1 cellular context compared by ENCODE assay signal in genomic region chr3:9749663-9750555, GRCh38.
TF ChIP-seq lines count a peak whose summit lies in the region.

OGG1 (plus strand) TSS chr3:9749952; CDS start chr3:9750287, 335 bp downstream.

TF ChIP-seq in HepG2, 621 proteins besides CTCF, POLR2A, EP300 and RAD21 (continued from another document and continues in another):
- TF ChIP-seq JUN (CRISPR knock-in tag; IDR thresholded peaks at IDR 0.05) (no peak), ARID5B (CRISPR knock-in tag; IDR thresholded peaks at IDR 0.05) (no peak), RELA (CRISPR knock-in tag; IDR thresholded peaks at IDR 0.05) (no peak), ZBTB34 (CRISPR knock-in tag; IDR thresholded peaks at IDR 0.05) (peak; percentile 60; the same call in 1 of the 2 replicates), PRDM4 (CRISPR knock-in tag; IDR thresholded peaks at IDR 0.05; ENCODE audit: borderline replicate concordance) (no peak), TARDBP (CRISPR knock-in tag; IDR thresholded peaks at IDR 0.05) (peak; percentile 67; the same call in 1 of the 2 replicates), ZNF556 (CRISPR knock-in tag; IDR thresholded peaks at IDR 0.05; ENCODE audit: borderline replicate concordance) (peak; percentile 43; the same call in 1 of the 2 replicates), ISL2 (CRISPR knock-in tag; IDR thresholded peaks at IDR 0.05) (peak; percentile 60; the same call in 1 of the 2 replicates), KLF11 (CRISPR knock-in tag; IDR thresholded peaks at IDR 0.05) (no peak), ZNF562 (CRISPR knock-in tag; IDR thresholded peaks at IDR 0.05; ENCODE audit: borderline replicate concordance) (no peak), CSRNP1 (CRISPR knock-in tag; IDR thresholded peaks at IDR 0.05) (peak; percentile 86; the same call in 1 of the 2 replicates), GRHL1 (CRISPR knock-in tag; conservative IDR thresholded peaks at IDR 0.05) (no peak), SAFB2 (CRISPR knock-in tag; IDR thresholded peaks at IDR 0.05; ENCODE audit: borderline replicate concordance, low read depth) (0 out of 2 replicates have a peak, but pooled peaks have one; percentile 68), GMEB2 (CRISPR knock-in tag; IDR thresholded peaks at IDR 0.05; ENCODE audit: low read depth) (no peak), LCORL (IDR thresholded peaks at IDR 0.05) (no peak), LCORL (CRISPR knock-in tag; IDR thresholded peaks at IDR 0.05) (no peak; the same call in 1 of the 2 replicates), MAFK (conservative IDR thresholded peaks at IDR 0.05 in 1 of 2, IDR thresholded peaks at IDR 0.05 in 1 of 2; ENCODE audit: low read length in 2 of 2) (no peak), FOXC1 (CRISPR knock-in tag; IDR thresholded peaks at IDR 0.05; ENCODE audit: borderline replicate concordance) (no peak; the same call in 1 of the 2 replicates), ZNF558 (CRISPR knock-in tag; IDR thresholded peaks at IDR 0.05; ENCODE audit: borderline replicate concordance) (no peak), GTF3A (CRISPR knock-in tag; conservative IDR thresholded peaks at IDR 0.05) (no peak), ZBTB14 (CRISPR knock-in tag; IDR thresholded peaks at IDR 0.05) (peak; percentile 68), SRY (CRISPR knock-in tag; IDR thresholded peaks at IDR 0.05) (no peak), PBX2 (CRISPR knock-in tag; IDR thresholded peaks at IDR 0.05) (no peak), ZNF383 (CRISPR knock-in tag; IDR thresholded peaks at IDR 0.05; ENCODE audit: borderline replicate concordance) (no peak), SETDB1 (CRISPR knock-in tag; IDR thresholded peaks at IDR 0.05; ENCODE audit: borderline replicate concordance) (no peak), ZNF780A (CRISPR knock-in tag; IDR thresholded peaks at IDR 0.05) (no peak), ZSCAN5A (CRISPR knock-in tag; IDR thresholded peaks at IDR 0.05; ENCODE audit: borderline replicate concordance) (peak; percentile 51; the same call in 1 of the 2 replicates), NR2F1 (CRISPR knock-in tag; IDR thresholded peaks at IDR 0.05) (no peak), NPAS2 (CRISPR knock-in tag; IDR thresholded peaks at IDR 0.05; ENCODE audit: borderline replicate concordance) (no peak), JDP2 (CRISPR knock-in tag; IDR thresholded peaks at IDR 0.05; ENCODE audit: borderline replicate concordance) (no peak), CBX5 (CRISPR knock-in tag; IDR thresholded peaks at IDR 0.05; ENCODE audit: borderline replicate concordance) (no peak; the same call in 1 of the 2 replicates), KDM1A (CRISPR knock-in tag; IDR thresholded peaks at IDR 0.05) (no peak), TSC22D2 (CRISPR knock-in tag; IDR thresholded peaks at IDR 0.05; ENCODE audit: borderline replicate concordance) (no peak), ZNF790 (CRISPR knock-in tag; IDR thresholded peaks at IDR 0.05; ENCODE audit: borderline replicate concordance) (no peak), CREM (IDR thresholded peaks at IDR 0.05) (peak; percentile 41; the same call in 1 of the 2 replicates), CREM (CRISPR knock-in tag; IDR thresholded peaks at IDR 0.05) (no peak), ZBTB8A (CRISPR knock-in tag; IDR thresholded peaks at IDR 0.05; ENCODE audit: borderline replicate concordance, low read depth) (no peak), SNAI1 (CRISPR knock-in tag; IDR thresholded peaks at IDR 0.05; ENCODE audit: borderline replicate concordance) (no peak), ZNF703 (CRISPR knock-in tag; IDR thresholded peaks at IDR 0.05; ENCODE audit: borderline replicate concordance) (no peak), FOXP1 (IDR thresholded peaks at IDR 0.05) (no peak), FOXP1 (CRISPR knock-in tag; IDR thresholded peaks at IDR 0.05) (no peak), ZNF274 (CRISPR knock-in tag; IDR thresholded peaks at IDR 0.05) (no peak), ZNF124 (CRISPR knock-in tag; IDR thresholded peaks at IDR 0.05) (no peak), ZFP37 (CRISPR knock-in tag; IDR thresholded peaks at IDR 0.05; ENCODE audit: borderline replicate concordance) (peak; percentile 72; the same call in 1 of the 2 replicates), MED8 (CRISPR knock-in tag; IDR thresholded peaks at IDR 0.05; ENCODE audit: insufficient replicate concordance) (peak; percentile 47), ATF4 (CRISPR knock-in tag; IDR thresholded peaks at IDR 0.05) (no peak), ZNF333 (CRISPR knock-in tag; IDR thresholded peaks at IDR 0.05; ENCODE audit: borderline replicate concordance) (no peak), ATF5 (CRISPR knock-in tag; IDR thresholded peaks at IDR 0.05; ENCODE audit: low read depth) (no peak)
